8 cellular contexts compared by ENCODE assay signal in the genomic region with DNA sequence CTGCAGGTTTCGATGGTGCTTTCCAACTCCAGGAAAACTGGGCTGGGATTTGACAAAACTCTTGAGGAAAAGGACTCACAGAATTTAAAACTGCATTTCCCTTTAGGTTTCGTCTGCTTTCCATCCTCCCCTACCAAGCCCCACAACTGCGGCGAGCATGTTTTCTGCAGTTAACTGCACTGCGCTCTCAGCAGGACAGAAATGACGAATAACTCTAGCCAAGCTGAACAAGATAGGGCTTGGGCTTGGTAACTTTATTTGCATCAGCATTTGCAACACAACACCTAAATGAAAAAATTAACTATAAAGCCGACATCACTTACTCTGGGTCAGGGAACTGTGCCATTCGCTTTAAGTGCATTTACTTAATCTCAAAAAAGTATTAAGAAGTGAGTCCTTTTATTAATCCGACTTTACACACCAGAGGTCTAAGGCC. TPM values are rescaled to one million over a fixed set of nuclear protein-coding genes. Genes with fewer than 3 reads are reported as not detected.
A peak's percentile ranks its signal among the peaks of the same experiment; 100 is the strongest.
DNase-seq lines count a peak whose midpoint lies in the region; ATAC-seq and TF ChIP-seq lines count a peak whose summit lies in the region.

No MANE protein-coding gene starts in this region.

- H3K4me3 Mint-ChIP-seq in activated CD8-positive, alpha-beta T cell treated with anti-CD3 and anti-CD28 coated beads for 36 hours: peak overlapping the region; percentile 87
- H3K4me3 Mint-ChIP-seq in natural killer cell treated with Interleukin-12 subunit alpha and Interleukin-12 subunit beta and Interleukin-15 and Interleukin-18, amount 100 ng/mL, for 72 hours: peak overlapping the region; percentile 94

- H3K4me1 Mint-ChIP-seq in activated CD8-positive, alpha-beta T cell treated with anti-CD3 and anti-CD28 coated beads for 36 hours (ENCODE audit: low read depth): peaks cover 26% of the 10 kb centered on the region
- peaks cover 28 to 36% of the 10 kb centered on the region in 2 donors for H3K4me1 Mint-ChIP-seq in natural killer cell treated with Interleukin-12 subunit alpha and Interleukin-12 subunit beta and Interleukin-15 and Interleukin-18, amount 100 ng/mL, for 72 hours (ENCODE audit: low read depth in 2 of 2)

- peak overlapping the region; percentile 94 to 99 (median 97) for H3K4me3 ChIP-seq in esophagus squamous epithelium
- H3K4me3 ChIP-seq in vagina: peak overlapping the region; percentile 82 to 97

- H3K9me3 Mint-ChIP-seq in activated CD8-positive, alpha-beta T cell treated with anti-CD3 and anti-CD28 coated beads for 36 hours: no peaks in the 10 kb centered on the region
- H3K9me3 Mint-ChIP-seq in natural killer cell treated with Interleukin-12 subunit alpha and Interleukin-12 subunit beta and Interleukin-15 and Interleukin-18, amount 100 ng/mL, for 72 hours: no peaks in the 10 kb centered on the region

- ATAC-seq in activated CD8-positive, alpha-beta T cell treated with anti-CD3 and anti-CD28 coated beads for 36 hours: peak; percentile 58
- peak; percentile 24 to 56 for ATAC-seq in natural killer cell treated with Interleukin-12 subunit alpha and Interleukin-12 subunit beta and Interleukin-15 and Interleukin-18, amount 100 ng/mL, for 72 hours

- WGBS in esophagus squamous epithelium, 2 donors: 4 to 5% methylated on average over 9 of the region's 9 CpGs

- CTCF ChIA-PET in HEK293T (lab: Yijun Ruan, JAX): interaction anchor here (0.7 to 0.9 kb wide), 3 partner anchors 9 to 163 kb away, joined by 3 to 5 read pairs (median 3); a partner anchor contains a TSS
- CTCF ChIA-PET in activated CD8-positive, alpha-beta T cell treated with anti-CD3 and anti-CD28 coated beads for 36 hours (lab: Charles Lee): interaction anchor here (2.2 to 8.3 kb wide), 2 partner anchors 11 to 225 kb away, joined by 4 to 77 read pairs; a partner anchor contains a TSS

- intact Hi-C loops in activated CD8-positive, alpha-beta T cell treated with anti-CD3 and anti-CD28 coated beads for 36 hours (cut with micrococcal nuclease): loop anchor here (10.0 kb wide), 1 partner anchor 641 kb away; a partner anchor contains a TSS
- intact Hi-C loops in esophagus squamous epithelium (cut with DNase I) (no loop called here), vagina (cut with DNase I) (loop anchor here (10.0 kb wide), 1 partner anchor 641 kb away; a partner anchor contains a TSS)

- no peaks in the 10 kb centered on the region for H3K27me3 Mint-ChIP-seq in activated CD8-positive, alpha-beta T cell treated with anti-CD3 and anti-CD28 coated beads for 36 hours
- no peaks in the 10 kb centered on the region for H3K27me3 Mint-ChIP-seq in natural killer cell treated with Interleukin-12 subunit alpha and Interleukin-12 subunit beta and Interleukin-15 and Interleukin-18, amount 100 ng/mL, for 72 hours

- POLR2A ChIA-PET in HEK293T (lab: Yijun Ruan, JAX): interaction anchor here (0.8 to 2.7 kb wide), 3 partner anchors 11 to 164 kb away, joined by 3 to 20 read pairs (median 3); a partner anchor contains a TSS
- POLR2A ChIA-PET in activated CD8-positive, alpha-beta T cell treated with anti-CD3 and anti-CD28 coated beads for 36 hours (lab: Charles Lee): interaction anchor here (1.4 to 1.6 kb wide), 2 partner anchors 11 to 13 kb away, joined by 3 to 8 read pairs; a partner anchor contains a TSS

- H3K4me1 ChIP-seq in esophagus squamous epithelium (peaks cover 10 to 47% (median 22%) of the 10 kb centered on the region in 3 donors), vagina (peaks cover 42% of the 10 kb centered on the region)

- peak; percentile 30 for DNase-seq in activated T-cell treated with anti-CD3 and anti-CD28 coated beads for 1 hour (ENCODE audit: low read depth)
- DNase-seq in activated T-cell treated with anti-CD3 and anti-CD28 coated beads for 4 hours: no peak
- peak; percentile 22 for DNase-seq in HEK293T (ENCODE audit: extremely low spot score)
- peak; percentile 62 for DNase-seq in MV-4-11 (lab: John Stamatoyannopoulos, UW)
- peak; percentile 70 for DNase-seq in activated CD8-positive, alpha-beta T cell treated with anti-CD3 and anti-CD28 coated beads for 36 hours
- peak; percentile 4 for DNase-seq in esophagus squamous epithelium (lab: John Stamatoyannopoulos, UW)
- DNase-seq in natural killer cell treated with Interleukin-12 subunit alpha and Interleukin-12 subunit beta and Interleukin-15 and Interleukin-18, amount 100 ng/mL, for 72 hours (ENCODE audit: low spot score): no peak
- no peak for DNase-seq in vagina (ENCODE audit: extremely low spot score in 2 of 2)

- no peaks in the 10 kb centered on the region for H3K27me3 ChIP-seq in esophagus squamous epithelium
- no peaks in the 10 kb centered on the region for H3K27me3 ChIP-seq in vagina

- no peaks in the 10 kb centered on the region for H3K36me3 ChIP-seq in esophagus squamous epithelium
- no peaks in the 10 kb centered on the region for H3K36me3 ChIP-seq in vagina

- TF ChIP-seq POLR2A in esophagus squamous epithelium (IDR thresholded peaks at IDR 0.05) (no peak), vagina (IDR thresholded peaks at IDR 0.05) (no peak)

- H3K27ac Mint-ChIP-seq in activated CD8-positive, alpha-beta T cell treated with anti-CD3 and anti-CD28 coated beads for 36 hours: peak overlapping the region; percentile 95
- H3K27ac Mint-ChIP-seq in natural killer cell treated with Interleukin-12 subunit alpha and Interleukin-12 subunit beta and Interleukin-15 and Interleukin-18, amount 100 ng/mL, for 72 hours: peak overlapping the region; percentile 89 to 97

- peak overlapping the region; percentile 97 to 98 (median 98) for H3K27ac ChIP-seq in esophagus squamous epithelium
- H3K27ac ChIP-seq in vagina: peak overlapping the region; percentile 95

- H3K9me3 ChIP-seq in esophagus squamous epithelium: no peaks in the 10 kb centered on the region
- no peaks in the 10 kb centered on the region for H3K9me3 ChIP-seq in vagina

- TF ChIP-seq CTCF in activated CD8-positive, alpha-beta T cell treated with anti-CD3 and anti-CD28 coated beads for 36 hours (IDR thresholded peaks at IDR 0.05): no peak
- TF ChIP-seq CTCF in esophagus squamous epithelium (IDR thresholded peaks at IDR 0.05): no peak
- TF ChIP-seq CTCF in vagina (IDR thresholded peaks at IDR 0.05): no peak

- peaks cover 2% of the 10 kb centered on the region for H3K36me3 Mint-ChIP-seq in activated CD8-positive, alpha-beta T cell treated with anti-CD3 and anti-CD28 coated beads for 36 hours (ENCODE audit: low read depth)
- no peaks in the 10 kb centered on the region for H3K36me3 Mint-ChIP-seq in natural killer cell treated with Interleukin-12 subunit alpha and Interleukin-12 subunit beta and Interleukin-15 and Interleukin-18, amount 100 ng/mL, for 72 hours

TF ChIP-seq in HEK293T, 16 proteins besides CTCF, POLR2A, EP300 and RAD21:
- TF ChIP-seq SP1 (IDR thresholded peaks at IDR 0.05) (no peak), FOXK2 (IDR thresholded peaks at IDR 0.05) (no peak), ARNT (IDR thresholded peaks at IDR 0.05) (no peak), NFRKB (IDR thresholded peaks at IDR 0.05) (no peak), BHLHE40 (IDR thresholded peaks at IDR 0.05; ENCODE audit: borderline replicate concordance) (no peak), FOXA1 (IDR thresholded peaks at IDR 0.05) (no peak), CTBP1 (IDR thresholded peaks at IDR 0.05; ENCODE audit: borderline replicate concordance) (no peak), L3MBTL2 (conservative IDR thresholded peaks at IDR 0.05) (no peak), ELF4 (IDR thresholded peaks at IDR 0.05) (no peak), ZNF384 (IDR thresholded peaks at IDR 0.05) (no peak), TARDBP (IDR thresholded peaks at IDR 0.05) (no peak), HDGF (IDR thresholded peaks at IDR 0.05; ENCODE audit: borderline replicate concordance) (no peak), LEF1 (IDR thresholded peaks at IDR 0.05; ENCODE audit: borderline replicate concordance) (no peak), SUZ12 (IDR thresholded peaks at IDR 0.05) (no peak), FOXM1 (IDR thresholded peaks at IDR 0.05; ENCODE audit: borderline replicate concordance) (no peak)
- TF ChIP-seq, protein P1, sequence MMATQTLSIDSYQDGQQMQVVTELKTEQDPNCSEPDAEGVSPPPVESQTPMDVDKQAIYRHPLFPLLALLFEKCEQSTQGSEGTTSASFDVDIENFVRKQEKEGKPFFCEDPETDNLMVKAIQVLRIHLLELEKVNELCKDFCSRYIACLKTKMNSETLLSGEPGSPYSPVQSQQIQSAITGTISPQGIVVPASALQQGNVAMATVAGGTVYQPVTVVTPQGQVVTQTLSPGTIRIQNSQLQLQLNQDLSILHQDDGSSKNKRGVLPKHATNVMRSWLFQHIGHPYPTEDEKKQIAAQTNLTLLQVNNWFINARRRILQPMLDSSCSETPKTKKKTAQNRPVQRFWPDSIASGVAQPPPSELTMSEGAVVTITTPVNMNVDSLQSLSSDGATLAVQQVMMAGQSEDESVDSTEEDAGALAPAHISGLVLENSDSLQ (IDR thresholded peaks at IDR 0.05): no peak

RNA-seq across cellular contexts. Expression of a gene that starts 0.7 kb away (rescaled TPM):
- 10 to 100 TPM; 16.4 to 16.9 TPM for total RNA-seq in activated CD8-positive, alpha-beta T cell treated with anti-CD3 and anti-CD28 coated beads for 36 hours
- total RNA-seq in esophagus squamous epithelium (10 to 100 TPM; 10.5 to 25.7 (median 12.5) TPM), vagina (18.7 TPM)
- total RNA-seq in natural killer cell treated with Interleukin-12 subunit alpha and Interleukin-12 subunit beta and Interleukin-15 and Interleukin-18, amount 100 ng/mL, for 72 hours: 10 to 100 TPM; 25.6 to 29.9 TPM

RNA-seq across cellular contexts. Expression of a gene that starts 10.5 kb away (rescaled TPM):
- 10 to 100 TPM; 19.0 to 19.7 TPM for total RNA-seq in activated CD8-positive, alpha-beta T cell treated with anti-CD3 and anti-CD28 coated beads for 36 hours
- total RNA-seq in esophagus squamous epithelium (100 to 1,000 TPM; 108 to 223 (median 142) TPM), vagina (47.4 TPM)
- total RNA-seq in natural killer cell treated with Interleukin-12 subunit alpha and Interleukin-12 subunit beta and Interleukin-15 and Interleukin-18, amount 100 ng/mL, for 72 hours: 10 to 100 TPM; 18.9 to 30.5 TPM

Comparison
In these comparisons a context has a peak if more than half of its experiments do, and no peak if none do; other contexts are left out.
1. DNase-seq: peak in activated T-cell treated with anti-CD3 and anti-CD28 coated beads for 1 hour (single experiment), HEK293T (single experiment), MV-4-11 (single experiment), activated CD8-positive, alpha-beta T cell treated with anti-CD3 and anti-CD28 coated beads for 36 hours (single experiment) and esophagus squamous epithelium (single experiment); none in activated T-cell treated with anti-CD3 and anti-CD28 coated beads for 4 hours (single experiment), natural killer cell treated with Interleukin-12 subunit alpha and Interleukin-12 subunit beta and Interleukin-15 and Interleukin-18, amount 100 ng/mL, for 72 hours (single experiment) and vagina (0 of 2).